8 cellular contexts compared by ENCODE assay signal in genomic region chr1:207698822-207699483, GRCh38. TPM values are rescaled to one million over a fixed set of nuclear protein-coding genes. Genes with fewer than 3 reads are reported as not detected.
DNase-seq lines count a peak whose midpoint lies in the region; ATAC-seq, FAIRE-seq and TF ChIP-seq lines count a peak whose summit lies in the region.

No MANE protein-coding gene starts in this region.

- TF ChIP-seq POLR2A in H54 (IDR thresholded peaks at IDR 0.05; ENCODE audit: low read depth, low read length) (no peak), prostate gland (IDR thresholded peaks at IDR 0.05) (no peak)

- H3K9me3 ChIP-seq in BE2C (no peaks in the 10 kb centered on the region), prostate gland (no peaks in the 10 kb centered on the region)

- H3K27me3 Mint-ChIP-seq in activated T-helper 17 cell treated with anti-CD3 and anti-CD28 coated beads, Interleukin-2, amount 50 U/mL, for 72 hours = peaks cover 21% of the 10 kb centered on the region

- H3K36me3 Mint-ChIP-seq in activated T-helper 17 cell treated with anti-CD3 and anti-CD28 coated beads, Interleukin-2, amount 50 U/mL, for 72 hours (ENCODE audit: low read depth) = no peaks in the 10 kb centered on the region

- H3K27me3 ChIP-seq in BE2C = peaks cover 3% of the 10 kb centered on the region; the same call in 1 of the 2 replicates
- H3K27me3 ChIP-seq in prostate gland (replicated peaks; ENCODE audit: insufficient read depth) = no peaks in the 10 kb centered on the region

- H3K27ac Mint-ChIP-seq in activated T-helper 17 cell treated with anti-CD3 and anti-CD28 coated beads, Interleukin-2, amount 50 U/mL, for 72 hours = no peak overlapping the region

- H3K9me3 Mint-ChIP-seq in activated T-helper 17 cell treated with anti-CD3 and anti-CD28 coated beads, Interleukin-2, amount 50 U/mL, for 72 hours = no peaks in the 10 kb centered on the region

- FAIRE-seq in H54 (lab: Jason Lieb, UNC) = peak; percentile 68

- H3K27ac ChIP-seq in prostate gland = no peak overlapping the region

- TF ChIP-seq CTCF in BE2C (IDR thresholded peaks at IDR 0.05; ENCODE audit: low read depth, low read length) (peak; percentile 87), prostate gland (IDR thresholded peaks at IDR 0.05) (peak in 3 of 4 experiments; percentile 56 to 64 (median 61))

- H3K4me1 ChIP-seq in BE2C = no peaks in the 10 kb centered on the region
- no peaks in the 10 kb centered on the region for H3K4me1 ChIP-seq in prostate gland (replicated peaks)

- H3K36me3 ChIP-seq in BE2C (no peaks in the 10 kb centered on the region), prostate gland (no peaks in the 10 kb centered on the region)

- peak; percentile 58 for DNase-seq in BE2C
- DNase-seq in H54 (ENCODE audit: insufficient read length, low spot score) = no peak
- DNase-seq in NCI-H69 (lab: John Stamatoyannopoulos, UW) = peak; percentile 62
- peak; percentile 73 for DNase-seq in glomerular visceral epithelial cell (ENCODE audit: extremely low spot score)
- peak; percentile 46 for DNase-seq in prostate gland (ENCODE audit: low spot score)

- intact Hi-C loops in prostate gland (cut with DNase I) = no loop called here

- H3K4me3 ChIP-seq in BE2C (ENCODE audit: low read depth, low read length) (no peak overlapping the region), prostate gland (no peak overlapping the region)

- no peak overlapping the region for H3K4me3 Mint-ChIP-seq in activated T-helper 17 cell treated with anti-CD3 and anti-CD28 coated beads, Interleukin-2, amount 50 U/mL, for 72 hours

- peak; percentile 56 for ATAC-seq in activated T-helper 17 cell treated with anti-CD3 and anti-CD28 coated beads, Interleukin-2, amount 50 U/mL, for 72 hours (replicated peaks)
- ATAC-seq in HG02763 (IDR thresholded peaks at IDR 0.05; ENCODE audit: unreplicated experiment) (no peak), GM21381 (IDR thresholded peaks at IDR 0.05; ENCODE audit: unreplicated experiment) (no peak)

- WGBS in prostate gland = 44% methylated on average over 4 of the region's 4 CpGs

- no peaks in the 10 kb centered on the region for H3K4me1 Mint-ChIP-seq in activated T-helper 17 cell treated with anti-CD3 and anti-CD28 coated beads, Interleukin-2, amount 50 U/mL, for 72 hours

RNA-seq across cellular contexts. Expression of gene CD46, which starts 52.9 kb away (rescaled TPM):
- 62.2 TPM for polyA plus RNA-seq in BE2C (2012; ENCODE audit: insufficient read depth, insufficient read length, low read depth)
- 100 to 1,000 TPM in 1 of 2 donors, 10 to 100 TPM in 1; 94.5 to 111 TPM for total RNA-seq in activated T-helper 17 cell treated with anti-CD3 and anti-CD28 coated beads, Interleukin-2, amount 50 U/mL, for 72 hours
- total RNA-seq in prostate gland = 100 to 1,000 TPM; 173 to 327 TPM

RNA-seq across cellular contexts. Expression of gene CR1L, which starts 54.0 kb away (rescaled TPM):
- polyA plus RNA-seq in BE2C (2012; ENCODE audit: insufficient read depth, insufficient read length, low read depth) = not detected
- under 1 TPM in 1 of 2 donors, not detected in 1; 0.32 TPM for total RNA-seq in activated T-helper 17 cell treated with anti-CD3 and anti-CD28 coated beads, Interleukin-2, amount 50 U/mL, for 72 hours
- total RNA-seq in prostate gland = not detected
